In the genomic region with DNA sequence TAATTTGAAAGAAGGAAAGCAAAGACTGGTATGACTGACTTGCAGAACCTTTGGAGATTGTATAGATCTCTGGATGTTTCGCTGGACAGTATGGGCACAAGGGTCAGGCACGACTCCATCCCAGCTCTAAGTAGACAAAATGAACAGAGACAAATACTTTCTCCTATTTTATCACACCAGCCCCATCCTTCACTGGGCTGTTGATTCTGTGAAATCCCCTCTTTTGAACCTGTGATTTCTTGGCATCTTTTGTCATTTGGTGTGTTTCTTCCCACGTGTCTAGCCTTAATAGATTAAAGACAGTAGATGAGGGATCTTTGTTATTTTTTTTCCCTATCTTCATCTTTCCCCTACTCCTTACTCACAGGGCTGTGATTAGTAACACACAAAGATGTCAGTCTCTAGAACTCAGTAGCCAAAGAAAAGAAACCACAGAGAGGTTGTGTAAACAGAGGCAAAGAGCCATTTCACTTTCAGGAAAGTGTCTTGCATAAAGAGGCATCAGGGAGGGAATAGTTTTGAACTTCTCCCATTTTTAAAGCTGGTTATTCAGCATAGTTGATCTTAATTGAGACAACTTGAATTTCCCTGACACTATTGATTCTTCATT, we compare ENCODE assay signal across 18 cellular contexts.
A peak's percentile ranks its signal among the peaks of the same experiment; 100 is the strongest.
DNase-seq lines count a peak whose midpoint lies in the region; ATAC-seq, FAIRE-seq and TF ChIP-seq lines count a peak whose summit lies in the region.
"Had no signal": no experiment of that assay in that cellular context is flagged by ENCODE, and none has a peak within 500 bp of the region (broad histone marks: within the 10 kb centered on the region; RNA-seq: fewer than 3 reads in every experiment).

No MANE protein-coding gene starts in this region.

- H3K27ac ChIP-seq in PC-3 (ENCODE audit: low read length), result no peak overlapping the region
- H3K27ac ChIP-seq: gastrocnemius medialis, sigmoid colon, testis had no signal

- H3K4me2 ChIP-seq in PC-3 (ENCODE audit: low read length), result no peak overlapping the region

- DNase-seq in T-helper 2 cell treated with Interferon-gamma antibody and Interleukin-4, amounts not matched to agents 5 μg/mL and 100 μg/mL, for 36 hours (ENCODE audit: low spot score), result peak; percentile 21
- DNase-seq in T-helper 2 cell (no peak), PC-3 (peak; percentile 48), bronchial epithelial cell (ENCODE audit: low read depth) (peak; percentile 55), renal cortical epithelial cell (ENCODE audit: low read depth) (peak; percentile 56), AML-193 (lab: John Stamatoyannopoulos, UW) (no peak), hypothalamus (lab: John Stamatoyannopoulos, UW) (no peak), KG1 (lab: John Stamatoyannopoulos, UW) (no peak)
- DNase-seq: gastrocnemius medialis; naive thymus-derived CD8-positive, alpha-beta T cell; NCI-H1436 treated with DMSO at 0.1 percent for 48 hours; NCI-H774; Right ventricle myocardium superior; sigmoid colon; testis had no signal

- CTCF ChIA-PET in PC-3 (lab: Charles Lee), result no interaction called here

- POLR2A ChIA-PET in PC-3 (lab: Charles Lee; ENCODE audit: unreplicated experiment), result no interaction called here

- peak overlapping the region; percentile 22 for H3K4me3 Mint-ChIP-seq in T-helper 2 cell treated with Interferon-gamma antibody and Interleukin-4, amounts not matched to agents 5 μg/mL and 100 μg/mL, for 36 hours

- H3K4me1 ChIP-seq in PC-3 (ENCODE audit: insufficient read depth, low read length), result 0 out of 2 replicates have a peak, but pooled peaks cover 7% of the 10 kb centered on the region
- H3K4me1 ChIP-seq: gastrocnemius medialis, testis had no signal

- H3K9me2 ChIP-seq in PC-3 (replicated peaks; ENCODE audit: low read length), result no peaks in the 10 kb centered on the region

- ATAC-seq in PC-3, result no peak
- ATAC-seq: gastrocnemius medialis; naive thymus-derived CD8-positive, alpha-beta T cell had no signal

- H3K27ac Mint-ChIP-seq in T-helper 2 cell treated with Interferon-gamma antibody and Interleukin-4, amounts not matched to agents 5 μg/mL and 100 μg/mL, for 36 hours, result no peak overlapping the region

- H3K9me3 Mint-ChIP-seq in T-helper 2 cell treated with Interferon-gamma antibody and Interleukin-4, amounts not matched to agents 5 μg/mL and 100 μg/mL, for 36 hours, result peaks cover 15% of the 10 kb centered on the region

- intact Hi-C loops in PC-3 (cut with micrococcal nuclease), result no loop called here

- H3K9me3 ChIP-seq in PC-3 (ENCODE audit: low read length), result no peaks in the 10 kb centered on the region
- H3K9me3 ChIP-seq: gastrocnemius medialis, sigmoid colon, testis had no signal

- BruUV-seq in PC-3 (replicated peaks; lab: Mats Ljungman, UMichigan), result no TSS peak

- peaks cover 73% of the 10 kb centered on the region for H3K4me1 Mint-ChIP-seq in T-helper 2 cell treated with Interferon-gamma antibody and Interleukin-4, amounts not matched to agents 5 μg/mL and 100 μg/mL, for 36 hours (ENCODE audit: low read depth)

- H3K27me3 ChIP-seq in PC-3 (ENCODE audit: low read length) (peaks cover 31% of the 10 kb centered on the region), bronchial epithelial cell (ENCODE audit: control insufficient read depth, insufficient read depth, low read length) (peaks cover 2% of the 10 kb centered on the region)
- H3K27me3 ChIP-seq: gastrocnemius medialis, sigmoid colon, testis had no signal

- no peaks in the 10 kb centered on the region for H3F3A ChIP-seq in PC-3 (ENCODE audit: low read length, unreplicated experiment)

- H3K36me3 Mint-ChIP-seq in T-helper 2 cell treated with Interferon-gamma antibody and Interleukin-4, amounts not matched to agents 5 μg/mL and 100 μg/mL, for 36 hours (ENCODE audit: low read depth), result peaks cover 5% of the 10 kb centered on the region

- H3K27me3 Mint-ChIP-seq in T-helper 2 cell treated with Interferon-gamma antibody and Interleukin-4, amounts not matched to agents 5 μg/mL and 100 μg/mL, for 36 hours (ENCODE audit: low read depth), result peaks cover 3% of the 10 kb centered on the region
- H3K27me3 Mint-ChIP-seq: naive thymus-derived CD8-positive, alpha-beta T cell had no signal

- H4K20me1 ChIP-seq in PC-3 (ENCODE audit: low read length), result no peaks in the 10 kb centered on the region

- H3K36me3 ChIP-seq in PC-3 (ENCODE audit: low read depth, low read length), result no peaks in the 10 kb centered on the region
- H3K36me3 ChIP-seq in bronchial epithelial cell (ENCODE audit: control insufficient read depth, insufficient read depth, low read length), result no peaks in the 10 kb centered on the region
- H3K36me3 ChIP-seq: gastrocnemius medialis, sigmoid colon had no signal

- H3K79me2 ChIP-seq in PC-3 (ENCODE audit: low read length), result no peaks in the 10 kb centered on the region

- no peak overlapping the region for H3K9ac ChIP-seq in PC-3 (ENCODE audit: low read length)

- TF ChIP-seq CTCF in PC-3 (conservative IDR thresholded peaks at IDR 0.05; ENCODE audit: low read depth, low read length) (no peak), bronchial epithelial cell (IDR thresholded peaks at IDR 0.05; ENCODE audit: insufficient read depth, low read length, severe bottlenecking) (no peak)

- no peak overlapping the region for H2AFZ ChIP-seq in PC-3 (ENCODE audit: low read length)

- FAIRE-seq in bronchial epithelial cell (lab: Jason Lieb, UNC), result no peak
- FAIRE-seq: D721Med, keratinocyte, TTC549 had no signal

- H3K4me3 ChIP-seq in PC-3 (ENCODE audit: low read length), result no peak overlapping the region
- no peak overlapping the region for H3K4me3 ChIP-seq in bronchial epithelial cell (ENCODE audit: low read depth, low read length)
- H3K4me3 ChIP-seq: gastrocnemius medialis, sigmoid colon, testis had no signal

Comparison
In these comparisons a context has a peak if more than half of its experiments do, and no peak if none do; other contexts are left out.
1. DNase-seq: peak in T-helper 2 cell treated with Interferon-gamma antibody and Interleukin-4, amounts not matched to agents 5 μg/mL and 100 μg/mL, for 36 hours (single experiment), PC-3 (single experiment), bronchial epithelial cell (single experiment) and renal cortical epithelial cell (single experiment); none in T-helper 2 cell (0 of 5), AML-193 (0 of 2), hypothalamus (0 of 51) and KG1 (single experiment).